In the genomic region with DNA sequence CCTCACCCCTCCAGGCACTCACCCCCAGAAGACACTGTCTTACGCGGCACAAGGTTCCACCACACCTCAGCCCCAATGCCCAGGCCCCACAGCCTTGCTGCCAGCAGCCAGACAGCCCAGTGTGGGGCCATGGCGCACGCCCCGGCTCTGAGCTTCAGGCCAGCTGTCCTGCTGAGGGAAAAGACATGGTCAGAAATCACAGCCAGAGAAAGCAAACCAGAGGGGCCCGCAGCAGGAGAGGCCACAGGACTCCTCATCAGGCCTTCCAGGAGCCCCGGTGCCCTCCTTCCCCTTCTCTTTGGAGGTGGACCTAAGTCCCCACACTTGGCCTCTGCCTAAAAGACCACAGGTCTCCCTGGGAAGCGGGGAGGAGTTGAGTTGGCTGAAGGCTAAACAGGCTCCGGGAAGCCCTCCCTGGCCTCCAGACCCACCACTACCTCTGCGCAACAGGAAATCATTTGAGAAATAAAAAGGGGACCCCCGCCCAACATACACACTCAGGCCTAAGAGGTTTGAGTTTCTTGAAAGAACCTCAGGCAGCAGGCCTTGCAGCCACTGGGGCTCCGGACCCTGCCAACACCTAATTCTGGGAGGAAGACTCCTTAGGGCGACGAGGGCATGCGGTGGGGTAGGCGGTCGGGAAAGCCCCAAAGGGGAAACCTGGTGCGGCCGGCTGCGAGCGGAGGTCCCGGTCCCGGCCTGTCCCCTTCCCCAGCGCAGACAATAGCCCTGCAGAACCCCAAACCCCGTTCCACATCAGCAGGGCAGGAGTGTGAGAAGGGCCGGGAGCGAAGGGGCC, we compare ENCODE assay signal across 8 cellular contexts. TPM values are rescaled to one million over a fixed set of nuclear protein-coding genes. Genes with fewer than 3 reads are reported as not detected.
DNase-seq lines count a peak whose midpoint lies in the region; TF ChIP-seq lines count a peak whose summit lies in the region.

No MANE protein-coding gene starts in this region.

- peak overlapping the region; percentile 80 to 95 (median 88) for H3K4me3 Mint-ChIP-seq in CD8-positive, alpha-beta memory T cell
- H3K4me3 Mint-ChIP-seq in HFFc6 (peak overlapping the region; percentile 87), glutamatergic neuron (ENCODE audit: unreplicated experiment) (peak overlapping the region; percentile 88)
- H3K4me3 Mint-ChIP-seq in activated T-helper 1 cell treated with anti-CD3 and anti-CD28 coated beads, Interleukin-12 subunit alpha, Interleukin-12 subunit beta, Interleukin-2, Interleukin-4 antibody, amounts not matched to agents 30 ng/mL and 10 ng/mL and 1 ng/mL, durations not matched to agents 14 hours and 24 hours and 36 hours: peak overlapping the region; percentile 83

- POLR2A ChIA-PET in CD8-positive, alpha-beta memory T cell (lab: Charles Lee): interaction anchor here (0.6 to 1.7 kb wide), 11 partner anchors 10 to 95 kb away, joined by 3 to 11 read pairs (median 5); partner anchors contain the start of genes ANKRD39 and CNNM3

- peak overlapping the region; percentile 77 for H3K27ac ChIP-seq in CD8-positive, alpha-beta memory T cell (ENCODE audit: low read depth, low read length)

- CTCF ChIA-PET in CD8-positive, alpha-beta memory T cell (lab: Charles Lee): interaction anchor here (0.6 to 14.3 kb wide), 10 partner anchors 10 to 94 kb away, joined by 3 to 358 read pairs (median 4); partner anchors contain the start of gene ANKRD39

- H3K27me3 Mint-ChIP-seq in CD8-positive, alpha-beta memory T cell: no peaks in the 10 kb centered on the region
- H3K27me3 Mint-ChIP-seq in HFFc6 (ENCODE audit: insufficient read depth): peaks cover 8% of the 10 kb centered on the region; the same call in 1 of the 2 replicates
- peaks cover 20% of the 10 kb centered on the region for H3K27me3 Mint-ChIP-seq in activated T-helper 1 cell treated with anti-CD3 and anti-CD28 coated beads, Interleukin-12 subunit alpha, Interleukin-12 subunit beta, Interleukin-2, Interleukin-4 antibody, amounts not matched to agents 30 ng/mL and 10 ng/mL and 1 ng/mL, durations not matched to agents 14 hours and 24 hours and 36 hours (ENCODE audit: insufficient read depth)
- H3K27me3 Mint-ChIP-seq in glutamatergic neuron (ENCODE audit: unreplicated experiment): peaks cover 13% of the 10 kb centered on the region

- peak overlapping the region; percentile 63 for H3K4me3 ChIP-seq in CD8-positive, alpha-beta memory T cell (ENCODE audit: low read length)
- H3K4me3 ChIP-seq in skeletal muscle cell (ENCODE audit: low read depth, low read length): peak overlapping the region; percentile 77

- no peaks in the 10 kb centered on the region for H3K27me3 ChIP-seq in CD8-positive, alpha-beta memory T cell (ENCODE audit: insufficient read depth, low read length, poor library complexity, severe bottlenecking)

- no peak for TF ChIP-seq CTCF in HFFc6 (IDR thresholded peaks at IDR 0.05)
- TF ChIP-seq CTCF in glutamatergic neuron (IDR thresholded peaks at IDR 0.05; ENCODE audit: partially characterized antibody, unreplicated experiment): no peak

- H3K36me3 ChIP-seq in CD8-positive, alpha-beta memory T cell (ENCODE audit: insufficient read depth, low read length): peaks cover 17% of the 10 kb centered on the region

- peaks cover 0 to 55% (median 5%) of the 10 kb centered on the region in 3 donors for H3K36me3 Mint-ChIP-seq in CD8-positive, alpha-beta memory T cell
- H3K36me3 Mint-ChIP-seq in HFFc6 (ENCODE audit: low read depth) (0 out of 2 replicates have a peak, but pooled peaks cover 5% of the 10 kb centered on the region), glutamatergic neuron (ENCODE audit: unreplicated experiment) (no peaks in the 10 kb centered on the region)
- H3K36me3 Mint-ChIP-seq in activated T-helper 1 cell treated with anti-CD3 and anti-CD28 coated beads, Interleukin-12 subunit alpha, Interleukin-12 subunit beta, Interleukin-2, Interleukin-4 antibody, amounts not matched to agents 30 ng/mL and 10 ng/mL and 1 ng/mL, durations not matched to agents 14 hours and 24 hours and 36 hours (ENCODE audit: low read depth): peaks cover 18% of the 10 kb centered on the region

- peaks cover 24% of the 10 kb centered on the region for H3K4me1 ChIP-seq in CD8-positive, alpha-beta memory T cell (ENCODE audit: insufficient read depth, low read length)

- peak in 1 of 5 donors; percentile 26 for DNase-seq in CD8-positive, alpha-beta memory T cell
- no peak for DNase-seq in HFFc6
- no peak for DNase-seq in activated T-helper 1 cell treated with anti-CD3 and anti-CD28 coated beads, Interleukin-12 subunit alpha, Interleukin-12 subunit beta, Interleukin-2, Interleukin-4 antibody, amounts not matched to agents 30 ng/mL and 10 ng/mL and 1 ng/mL, durations not matched to agents 14 hours and 24 hours and 36 hours (ENCODE audit: low spot score)
- peak; percentile 28 for DNase-seq in glutamatergic neuron
- DNase-seq in skeletal muscle cell (ENCODE audit: low read depth): no peak
- DNase-seq in ecto neural progenitor cell (ENCODE audit: low spot score): no peak
- DNase-seq in epidermal melanocyte (ENCODE audit: insufficient read length, low spot score): no peak
- no peak for DNase-seq in NCI-H187 (lab: John Stamatoyannopoulos, UW)

- no peaks in the 10 kb centered on the region for H3K9me3 Mint-ChIP-seq in CD8-positive, alpha-beta memory T cell
- H3K9me3 Mint-ChIP-seq in HFFc6 (no peaks in the 10 kb centered on the region), glutamatergic neuron (ENCODE audit: unreplicated experiment) (peaks cover 8% of the 10 kb centered on the region)
- H3K9me3 Mint-ChIP-seq in activated T-helper 1 cell treated with anti-CD3 and anti-CD28 coated beads, Interleukin-12 subunit alpha, Interleukin-12 subunit beta, Interleukin-2, Interleukin-4 antibody, amounts not matched to agents 30 ng/mL and 10 ng/mL and 1 ng/mL, durations not matched to agents 14 hours and 24 hours and 36 hours: no peaks in the 10 kb centered on the region

- no peaks in the 10 kb centered on the region for H3K9me3 ChIP-seq in CD8-positive, alpha-beta memory T cell (ENCODE audit: low read length)

- peaks cover 31 to 55% (median 41%) of the 10 kb centered on the region in 3 donors for H3K4me1 Mint-ChIP-seq in CD8-positive, alpha-beta memory T cell
- H3K4me1 Mint-ChIP-seq in HFFc6 (ENCODE audit: low read depth): peaks cover 21% of the 10 kb centered on the region
- H3K4me1 Mint-ChIP-seq in activated T-helper 1 cell treated with anti-CD3 and anti-CD28 coated beads, Interleukin-12 subunit alpha, Interleukin-12 subunit beta, Interleukin-2, Interleukin-4 antibody, amounts not matched to agents 30 ng/mL and 10 ng/mL and 1 ng/mL, durations not matched to agents 14 hours and 24 hours and 36 hours (ENCODE audit: low read depth): peaks cover 29% of the 10 kb centered on the region
- peaks cover 16% of the 10 kb centered on the region for H3K4me1 Mint-ChIP-seq in glutamatergic neuron (ENCODE audit: low read depth, unreplicated experiment)

- peak overlapping the region; percentile 63 to 98 (median 84) for H3K27ac Mint-ChIP-seq in CD8-positive, alpha-beta memory T cell
- peak overlapping the region; percentile 66 for H3K27ac Mint-ChIP-seq in HFFc6
- peak overlapping the region; percentile 81 for H3K27ac Mint-ChIP-seq in activated T-helper 1 cell treated with anti-CD3 and anti-CD28 coated beads, Interleukin-12 subunit alpha, Interleukin-12 subunit beta, Interleukin-2, Interleukin-4 antibody, amounts not matched to agents 30 ng/mL and 10 ng/mL and 1 ng/mL, durations not matched to agents 14 hours and 24 hours and 36 hours
- H3K27ac Mint-ChIP-seq in glutamatergic neuron (ENCODE audit: unreplicated experiment): peak overlapping the region; percentile 93

- intact Hi-C loops in activated T-helper 1 cell treated with anti-CD3 and anti-CD28 coated beads, Interleukin-12 subunit alpha, Interleukin-12 subunit beta, Interleukin-2, Interleukin-4 antibody, amounts not matched to agents 30 ng/mL and 10 ng/mL and 1 ng/mL, durations not matched to agents 14 hours and 24 hours and 36 hours (cut with micrococcal nuclease): loop anchor here (1.0 kb wide), 1 partner anchor 10 kb away; the partner anchor contains the start of gene ANKRD39

RNA-seq across cellular contexts. Expression of gene SEMA4C, which starts 1.9 kb away (rescaled TPM):
- total RNA-seq in CD8-positive, alpha-beta memory T cell: 10 to 100 TPM; 16.6 to 18.7 TPM
- polyA plus RNA-seq in CD8-positive, alpha-beta memory T cell: 7.1 TPM
- total RNA-seq in HFFc6 (2021; fragmentation: NEBNext Ultra II Directional; extraction: Animal tissue kit (Norgen Biotek cat#: 25700)): 10 to 100 TPM; 11.6 to 13.7 (median 12.7) TPM
- 18.7 and 20.6 TPM in 2 replicates for total RNA-seq in activated T-helper 1 cell treated with anti-CD3 and anti-CD28 coated beads, Interleukin-12 subunit alpha, Interleukin-12 subunit beta, Interleukin-2, Interleukin-4 antibody, amounts not matched to agents 30 ng/mL and 10 ng/mL and 1 ng/mL, durations not matched to agents 14 hours and 24 hours and 36 hours
- total RNA-seq in glutamatergic neuron (ENCODE audit: unreplicated experiment): 119 TPM

RNA-seq across cellular contexts. Expression of gene ANKRD39, which starts 10.1 kb away (rescaled TPM):
- 10 to 100 TPM; 30.9 to 32.2 TPM for total RNA-seq in CD8-positive, alpha-beta memory T cell
- polyA plus RNA-seq in CD8-positive, alpha-beta memory T cell: 29.6 TPM
- 10 to 100 TPM; 14.7 to 16.3 (median 15.3) TPM for total RNA-seq in HFFc6 (2021; fragmentation: NEBNext Ultra II Directional; extraction: Animal tissue kit (Norgen Biotek cat#: 25700))
- total RNA-seq in activated T-helper 1 cell treated with anti-CD3 and anti-CD28 coated beads, Interleukin-12 subunit alpha, Interleukin-12 subunit beta, Interleukin-2, Interleukin-4 antibody, amounts not matched to agents 30 ng/mL and 10 ng/mL and 1 ng/mL, durations not matched to agents 14 hours and 24 hours and 36 hours: 40.8 and 41.1 TPM in 2 replicates
- 25.7 TPM for total RNA-seq in glutamatergic neuron (ENCODE audit: unreplicated experiment)

RNA-seq across cellular contexts. Expression of gene ANKRD23, which starts 24.1 kb away (rescaled TPM):
- 1 to 10 TPM; 3.8 to 3.9 TPM for total RNA-seq in CD8-positive, alpha-beta memory T cell
- 0.47 TPM for polyA plus RNA-seq in CD8-positive, alpha-beta memory T cell
- total RNA-seq in HFFc6 (2021; fragmentation: NEBNext Ultra II Directional; extraction: Animal tissue kit (Norgen Biotek cat#: 25700)): 1 to 10 TPM in 4 of 6 experiments, under 1 TPM in 2; 0.71 to 1.8 (median 1.3) TPM
- total RNA-seq in activated T-helper 1 cell treated with anti-CD3 and anti-CD28 coated beads, Interleukin-12 subunit alpha, Interleukin-12 subunit beta, Interleukin-2, Interleukin-4 antibody, amounts not matched to agents 30 ng/mL and 10 ng/mL and 1 ng/mL, durations not matched to agents 14 hours and 24 hours and 36 hours: 8.2 and 8.8 TPM in 2 replicates
- 5.7 TPM for total RNA-seq in glutamatergic neuron (ENCODE audit: unreplicated experiment)

RNA-seq across cellular contexts. Expression of gene CNNM3, which starts 51.9 kb away (rescaled TPM):
- 10 to 100 TPM; 32.6 to 36.6 TPM for total RNA-seq in CD8-positive, alpha-beta memory T cell
- polyA plus RNA-seq in CD8-positive, alpha-beta memory T cell: 13.0 TPM
- 1 to 10 TPM; 6.3 to 10.0 (median 8.5) TPM for total RNA-seq in HFFc6 (2021; fragmentation: NEBNext Ultra II Directional; extraction: Animal tissue kit (Norgen Biotek cat#: 25700))
- 26.1 and 31.4 TPM in 2 replicates for total RNA-seq in activated T-helper 1 cell treated with anti-CD3 and anti-CD28 coated beads, Interleukin-12 subunit alpha, Interleukin-12 subunit beta, Interleukin-2, Interleukin-4 antibody, amounts not matched to agents 30 ng/mL and 10 ng/mL and 1 ng/mL, durations not matched to agents 14 hours and 24 hours and 36 hours
- total RNA-seq in glutamatergic neuron (ENCODE audit: unreplicated experiment): 22.3 TPM
